Comparison of ENCODE assay signal across 23 cellular contexts in the genomic region with DNA sequence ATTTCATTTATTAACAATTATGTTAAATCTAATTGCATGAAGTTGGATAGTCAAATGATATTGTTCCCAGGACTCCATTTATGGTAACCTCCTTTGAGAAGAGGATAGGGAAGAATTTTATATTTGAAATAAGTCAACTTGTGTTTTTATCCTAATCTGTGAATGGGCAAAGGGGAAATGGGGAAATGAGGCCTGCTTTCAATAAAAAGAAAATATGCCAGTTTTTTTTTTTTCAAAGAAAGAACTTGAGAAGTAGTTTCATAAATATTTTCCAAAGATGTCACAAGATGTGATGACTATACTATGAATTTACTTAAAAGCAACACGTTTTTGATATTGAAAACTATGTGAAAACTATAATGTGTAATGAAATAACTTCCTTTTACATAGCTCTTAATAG.
"Had no signal": no experiment of that assay in that cellular context is flagged by ENCODE, and none has a peak within 500 bp of the region (broad histone marks: within the 10 kb centered on the region; RNA-seq: fewer than 3 reads in every experiment).

No MANE protein-coding gene starts in this region.

- H3K36me3 ChIP-seq: SJCRH30 had no signal

- ATAC-seq: activated T-cell treated with anti-CD3 and anti-CD28 coated beads, Interleukin-2, amount 50 U/mL, for 4 hours; Panc1 had no signal

- H3K9me3 ChIP-seq: SJCRH30, SK-N-SH had no signal

- H3K4me2 ChIP-seq: SK-N-SH had no signal

- H3K4me3 ChIP-seq: SJCRH30 had no signal

- H3K27me3 ChIP-seq: SJCRH30 had no signal

- H3K27ac ChIP-seq: SJCRH30, VCaP had no signal

- H3K4me1 ChIP-seq: SJCRH30 had no signal

- H3K9ac ChIP-seq: SK-N-SH had no signal

- DNase-seq: activated CD4-positive, alpha-beta memory T cell treated with anti-CD3 and anti-CD28 coated beads for 36 hours; activated CD4-positive, alpha-beta T cell treated with anti-CD3 and anti-CD28 coated beads, Interleukin-2, amount 10 ng/mL, durations not matched to agents 7 days and 5 days; activated CD4-positive, CD25-positive, alpha-beta regulatory T cell; activated CD8-positive, alpha-beta memory T cell treated with anti-CD3 and anti-CD28 coated beads for 24 hours; activated gamma-delta T cell; activated naive CD4-positive, alpha-beta T cell treated with anti-CD3 and anti-CD28 coated beads for 36 hours; activated T-cell treated with anti-CD3 and anti-CD28 coated beads, Interleukin-2, amount 50 U/mL, for 4 hours; IMR-90; KBM-7; NCI-H1048; NCI-H146; NCI-H2029; NCI-H345; NCI-H510A; NCI-H526 treated with DMSO at 0.1 percent for 48 hours; NCI-H82; Right ventricle myocardium superior; RPMI8226; SJCRH30; SK-N-SH; T-helper 1 cell had no signal
